Comparison of ENCODE assay signal across 27 cellular contexts in genomic region chr1:210525759-210526158, GRCh38.
"Had no signal": no experiment of that assay in that cellular context is flagged by ENCODE, and none has a peak within 500 bp of the region (broad histone marks: within the 10 kb centered on the region; RNA-seq: fewer than 3 reads in every experiment).

No MANE protein-coding gene starts in this region.

- DNase-seq: activated B cell treated with CpG ODN at 0.5 μM for 24 hours; activated CD4-positive, alpha-beta T cell treated with anti-CD3 and anti-CD28 coated beads for 1 hour; activated CD4-positive, alpha-beta T cell treated with anti-CD3 and anti-CD28 coated beads, Interleukin-2, amount 10 ng/mL, durations not matched to agents 24 days and 14 days; activated CD4-positive, alpha-beta T cell treated with anti-CD3 and anti-CD28 coated beads, Interleukin-2, amount 50 U/mL, for 48 hours; activated CD8-positive, alpha-beta memory T cell treated with anti-CD3 and anti-CD28 coated beads, Interleukin-2, amount 10 ng/mL, durations not matched to agents 7 days and 5 days; activated gamma-delta T cell; activated naive CD4-positive, alpha-beta T cell treated with anti-CD3 and anti-CD28 coated beads for 36 hours; activated naive CD8-positive, alpha-beta T cell treated with anti-CD3 and anti-CD28 coated beads for 36 hours; activated T-cell treated with anti-CD3 and anti-CD28 coated beads, Interleukin-2, amount 50 U/mL, for 48 hours; anterior cingulate cortex; caudate nucleus; MG63; MV-4-11; NCI-H1092 treated with DMSO at 0.1 percent for 48 hours; NCI-H1417 treated with DMSO at 0.1 percent for 48 hours; NCI-H1694; NCI-H2029; NCI-H2107; NCI-H345; NCI-H510A; NCI-H526 treated with DMSO at 0.1 percent for 48 hours; NCI-H82; SIG-M5; T-cell; T-helper 2 cell; T1000 had no signal

- H3K27me3 ChIP-seq: MG63 had no signal

- ATAC-seq: activated CD8-positive, alpha-beta memory T cell treated with anti-CD3 and anti-CD28 coated beads, Interleukin-2, amount 10 ng/mL, durations not matched to agents 7 days and 5 days; activated T-helper 17 cell treated with anti-CD3 and anti-CD28 coated beads, Interleukin-2, amount 50 U/mL, for 72 hours; T-cell had no signal

- H3K36me3 ChIP-seq: MG63 had no signal

- H3K9me3 ChIP-seq: MG63 had no signal

- H3K4me3 ChIP-seq: MG63 had no signal
